In the genomic region with DNA sequence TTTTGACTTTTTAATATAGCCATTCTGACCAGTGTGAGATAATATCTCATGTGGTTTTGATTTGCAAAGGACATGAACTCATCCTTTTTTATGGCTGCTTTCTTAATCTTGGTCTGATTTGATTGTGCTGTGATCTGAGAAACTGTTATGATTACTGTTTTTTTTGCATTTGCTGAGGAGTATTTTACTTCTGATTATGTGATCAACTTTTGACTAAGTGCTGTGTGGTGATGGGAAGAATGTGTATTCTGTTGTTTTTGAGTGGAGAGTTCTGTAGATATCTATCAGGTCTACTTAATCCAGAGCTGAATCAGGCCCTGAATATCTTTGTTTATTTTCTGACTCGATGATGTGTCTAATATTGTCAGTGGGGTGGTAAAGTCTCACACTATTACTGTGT, we compare ENCODE assay signal across 16 cellular contexts. TPM values are rescaled to one million over a fixed set of nuclear protein-coding genes. Genes with fewer than 3 reads are reported as not detected.
DNase-seq lines count a peak whose midpoint lies in the region; ATAC-seq, FAIRE-seq and TF ChIP-seq lines count a peak whose summit lies in the region.
"Had no signal": no experiment of that assay in that cellular context is flagged by ENCODE, and none has a peak within 500 bp of the region (broad histone marks: within the 10 kb centered on the region; RNA-seq: fewer than 3 reads in every experiment).

No MANE protein-coding gene starts in this region.

- TF ChIP-seq CTCF in bronchial epithelial cell (IDR thresholded peaks at IDR 0.05; ENCODE audit: insufficient read depth, low read length, severe bottlenecking) = no peak
- TF ChIP-seq CTCF in Caco-2 (IDR thresholded peaks at IDR 0.05; ENCODE audit: insufficient read depth in 1 of 2, low read depth in 1 of 2, low read length in 1 of 2, severe bottlenecking in 1 of 2, unreplicated experiment in 1 of 2) = no peak
- no peak for TF ChIP-seq CTCF in lower lobe of right lung (IDR thresholded peaks at IDR 0.05)

- H3K27ac ChIP-seq in lower lobe of right lung = no peak overlapping the region
- H3K27ac ChIP-seq: ovary, SK-N-MC, upper lobe of right lung had no signal

- H3K27me3 ChIP-seq in bronchial epithelial cell (ENCODE audit: control insufficient read depth, insufficient read depth, low read length) = no peaks in the 10 kb centered on the region
- H3K27me3 ChIP-seq in skeletal muscle satellite cell (ENCODE audit: control insufficient read depth, insufficient read depth, low read length) = no peaks in the 10 kb centered on the region
- H3K27me3 ChIP-seq in Caco-2 (replicated peaks; ENCODE audit: control insufficient read depth, insufficient read depth, low read length) = no peaks in the 10 kb centered on the region
- no peaks in the 10 kb centered on the region for H3K27me3 ChIP-seq in lower lobe of right lung (ENCODE audit: low read depth)
- H3K27me3 ChIP-seq: ovary, upper lobe of right lung had no signal

- peak; percentile 51 to 60 for ATAC-seq in activated T-cell treated with anti-CD3 and anti-CD28 coated beads, Interleukin-2, amount 50 U/mL, for 4 hours
- no peak for ATAC-seq in lower lobe of right lung
- ATAC-seq: upper lobe of right lung had no signal

- no TSS peak for BruUV-seq in Caco-2 (replicated peaks; lab: Mats Ljungman, UMichigan)

- peaks cover 50% of the 10 kb centered on the region for H3K36me3 Mint-ChIP-seq in activated T-cell treated with anti-CD3 and anti-CD28 coated beads, Interleukin-2, amount 50 U/mL, for 4 hours (ENCODE audit: insufficient read depth)
- H3K36me3 Mint-ChIP-seq in Caco-2 (ENCODE audit: insufficient read depth, unreplicated experiment) = no peaks in the 10 kb centered on the region

- no peak for DNase-seq in activated T-cell treated with anti-CD3 and anti-CD28 coated beads, Interleukin-2, amount 50 U/mL, for 4 hours
- DNase-seq in activated T-cell treated with anti-CD3 and anti-CD28 coated beads for 4 hours = no peak
- peak; percentile 9 for DNase-seq in RPMI7951 (ENCODE audit: low read depth)
- DNase-seq in bronchial epithelial cell (ENCODE audit: low read depth) = peak; percentile 23
- DNase-seq in Caco-2 = no peak
- no peak for DNase-seq in RCC 7860 (ENCODE audit: low spot score)
- no peak for DNase-seq in lower lobe of right lung
- DNase-seq: Calu3, KBM-7, NCI-H1092, NCI-H526 treated with DMSO at 0.1 percent for 48 hours, ovary, upper lobe of right lung had no signal

- H3K4me1 ChIP-seq in skeletal muscle satellite cell (ENCODE audit: control insufficient read depth, insufficient read depth, low read length) (peaks cover 23% of the 10 kb centered on the region), Caco-2 (no peaks in the 10 kb centered on the region), lower lobe of right lung (peaks cover 9% of the 10 kb centered on the region)
- H3K4me1 ChIP-seq: upper lobe of right lung had no signal

- peaks cover 57% of the 10 kb centered on the region for H3K4me1 Mint-ChIP-seq in activated T-cell treated with anti-CD3 and anti-CD28 coated beads, Interleukin-2, amount 50 U/mL, for 4 hours (ENCODE audit: low read depth)
- no peaks in the 10 kb centered on the region for H3K4me1 Mint-ChIP-seq in Caco-2 (ENCODE audit: low read depth, unreplicated experiment)

- H3K36me3 ChIP-seq in bronchial epithelial cell (ENCODE audit: control insufficient read depth, insufficient read depth, low read length) (peaks cover 1% of the 10 kb centered on the region), skeletal muscle satellite cell (ENCODE audit: insufficient read depth, low read length) (peaks cover 4% of the 10 kb centered on the region), Caco-2 (ENCODE audit: control insufficient read depth, insufficient read depth, low read length) (no peaks in the 10 kb centered on the region), lower lobe of right lung (no peaks in the 10 kb centered on the region)
- H3K36me3 ChIP-seq: ovary, upper lobe of right lung had no signal

- no peak overlapping the region for H3K4me3 ChIP-seq in bronchial epithelial cell (ENCODE audit: low read depth, low read length)
- H3K4me3 ChIP-seq in skeletal muscle satellite cell (ENCODE audit: low read length) = no peak overlapping the region
- no peak overlapping the region for H3K4me3 ChIP-seq in Caco-2 (ENCODE audit: low read depth, low read length)
- H3K4me3 ChIP-seq in lower lobe of right lung = no peak overlapping the region
- H3K4me3 ChIP-seq: ovary, SK-N-MC, upper lobe of right lung had no signal

- H3K27me3 Mint-ChIP-seq in activated T-cell treated with anti-CD3 and anti-CD28 coated beads, Interleukin-2, amount 50 U/mL, for 4 hours (ENCODE audit: low read depth) = no peaks in the 10 kb centered on the region
- H3K27me3 Mint-ChIP-seq in Caco-2 (ENCODE audit: insufficient read depth, unreplicated experiment) = peaks cover 3% of the 10 kb centered on the region

- FAIRE-seq in bronchial epithelial cell (lab: Jason Lieb, UNC) = no peak
- FAIRE-seq in RCC 7860 (lab: Jason Lieb, UNC) = no peak
- FAIRE-seq: GM19239 had no signal

- H3K9me3 ChIP-seq in skeletal muscle satellite cell (replicated peaks; ENCODE audit: low read length) = no peaks in the 10 kb centered on the region
- no peaks in the 10 kb centered on the region for H3K9me3 ChIP-seq in Caco-2
- H3K9me3 ChIP-seq in lower lobe of right lung = peaks cover 13% of the 10 kb centered on the region
- H3K9me3 ChIP-seq: ovary, upper lobe of right lung had no signal

- CTCF ChIA-PET in Caco-2 (lab: Charles Lee) = no interaction called here

- H3K9ac ChIP-seq in skeletal muscle satellite cell (ENCODE audit: low read depth, low read length) = no peak overlapping the region

- POLR2A ChIA-PET in Caco-2 (lab: Charles Lee) = no interaction called here

- intact Hi-C loops in Caco-2 (cut with micrococcal nuclease; ENCODE audit: unreplicated experiment) = no loop called here
- intact Hi-C loops in lower lobe of right lung (cut with DNase I) = no loop called here

- peak overlapping the region; percentile 1 for H3K4me2 ChIP-seq in skeletal muscle satellite cell (ENCODE audit: low read length)

- H3K9me3 Mint-ChIP-seq in activated T-cell treated with anti-CD3 and anti-CD28 coated beads, Interleukin-2, amount 50 U/mL, for 4 hours = peaks cover 42% of the 10 kb centered on the region
- H3K9me3 Mint-ChIP-seq in Caco-2 (ENCODE audit: unreplicated experiment) = peaks cover 10% of the 10 kb centered on the region

- no peak overlapping the region for H3K4me3 Mint-ChIP-seq in activated T-cell treated with anti-CD3 and anti-CD28 coated beads, Interleukin-2, amount 50 U/mL, for 4 hours
- H3K4me3 Mint-ChIP-seq in Caco-2 (ENCODE audit: unreplicated experiment) = no peak overlapping the region

- H3K27ac Mint-ChIP-seq in Caco-2 (ENCODE audit: unreplicated experiment) = no peak overlapping the region

RNA-seq across cellular contexts. Expression of a gene that starts 16.8 kb away (rescaled TPM):
- 10 to 100 TPM; 24.1 to 30.3 (median 28.7) TPM for total RNA-seq in activated T-cell treated with anti-CD3 and anti-CD28 coated beads, Interleukin-2, amount 50 U/mL, for 4 hours
- 9.0 and 15.1 TPM in 2 replicates for total RNA-seq in RPMI7951 (2014; rRNA removed; shearing (Covaris generic))
- total RNA-seq in bronchial epithelial cell = 1.6 and 3.6 TPM in 2 replicates
- 6.6 and 7.2 TPM in 2 replicates for total RNA-seq in skeletal muscle satellite cell (2012; rRNA removed)
- 0.26 TPM in 1 of 2 replicates, not detected in the other for total RNA-seq in Caco-2 (2022)
- total RNA-seq in lower lobe of right lung = 34.0 TPM

Comparison
In these comparisons a context has a peak if more than half of its experiments do, and no peak if none do; other contexts are left out.
1. ATAC-seq: peak in activated T-cell treated with anti-CD3 and anti-CD28 coated beads, Interleukin-2, amount 50 U/mL, for 4 hours (2 of 2); none in lower lobe of right lung (0 of 2).
2. DNase-seq: peak in RPMI7951 (single experiment) and bronchial epithelial cell (single experiment); none in activated T-cell treated with anti-CD3 and anti-CD28 coated beads, Interleukin-2, amount 50 U/mL, for 4 hours (single experiment), activated T-cell treated with anti-CD3 and anti-CD28 coated beads for 4 hours (single experiment), Caco-2 (0 of 2), RCC 7860 (single experiment) and lower lobe of right lung (single experiment).